In the genomic region with DNA sequence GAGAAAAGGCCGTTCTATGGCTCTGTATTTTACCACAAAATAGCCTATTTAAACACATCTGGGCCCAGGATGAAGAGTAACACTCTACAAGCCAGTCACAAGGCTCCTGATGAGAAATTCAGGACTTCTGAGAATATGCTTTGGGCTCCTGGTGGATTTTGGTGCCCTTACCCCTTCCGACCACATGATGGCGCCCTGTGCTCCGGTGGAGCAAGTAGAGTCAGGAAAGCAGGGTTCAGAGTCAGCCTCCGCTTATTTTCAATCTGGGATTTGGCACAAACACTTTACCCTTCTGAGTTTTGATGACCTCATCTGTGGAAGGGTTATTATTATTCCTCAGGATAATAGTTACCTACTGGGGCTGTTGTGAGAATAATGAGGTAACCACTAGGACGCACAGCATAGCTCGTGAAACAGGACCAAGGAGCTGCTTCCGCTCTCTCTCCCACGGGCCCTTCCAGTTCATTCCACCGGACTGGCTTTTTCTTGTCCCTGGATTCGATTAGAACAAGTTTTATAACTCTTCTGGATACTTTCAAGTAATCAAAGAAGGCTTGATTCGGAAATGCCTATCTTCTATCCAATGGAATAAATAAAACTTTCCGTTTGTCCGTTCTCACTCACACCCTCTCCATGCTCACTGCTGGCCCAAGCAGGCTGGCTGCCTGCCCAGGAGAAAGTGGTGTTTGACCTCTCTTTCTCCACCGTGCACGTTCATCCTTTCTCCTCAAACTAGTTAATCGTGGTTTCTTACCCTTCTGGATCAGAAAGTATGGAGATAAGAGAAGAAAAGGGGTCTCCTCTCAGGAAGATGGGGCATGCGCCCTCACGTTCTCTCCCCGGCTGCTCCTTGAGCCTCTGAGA, we compare ENCODE assay signal across 9 cellular contexts.
DNase-seq lines count a peak whose midpoint lies in the region; ATAC-seq lines count a peak whose summit lies in the region.
"Had no signal": no experiment of that assay in that cellular context is flagged by ENCODE, and none has a peak within 500 bp of the region (broad histone marks: within the 10 kb centered on the region; RNA-seq: fewer than 3 reads in every experiment).

No MANE protein-coding gene starts in this region.

- no peak overlapping the region for H3K4me3 ChIP-seq in HAP-1

- DNase-seq in NCI-H1694 treated with DMSO at 0.1 percent for 48 hours (lab: John Stamatoyannopoulos, UW) = peak; percentile 18
- no peak for DNase-seq in NCI-H1694 (lab: John Stamatoyannopoulos, UW)
- DNase-seq in HAP-1 (ENCODE audit: low spot score in 2 of 2) = peak; percentile 3 to 63
- DNase-seq in SK-MEL-5 (ENCODE audit: low read depth, low spot score) = peak; percentile 61
- DNase-seq in iPS DF 19.7 (ENCODE audit: low read depth, low spot score) = peak; percentile 15
- DNase-seq in mucosa of gallbladder (ENCODE audit: low spot score) = no peak
- DNase-seq in foreskin melanocyte = no peak
- DNase-seq: activated B cell treated with CpG ODN at 0.5 μM for 24 hours had no signal

- ATAC-seq in HG03159 (IDR thresholded peaks at IDR 0.05; ENCODE audit: unreplicated experiment) = no peak

- no peaks in the 10 kb centered on the region for H3K4me1 ChIP-seq in HAP-1

- no peaks in the 10 kb centered on the region for H3K27me3 ChIP-seq in HAP-1 (ENCODE audit: low read depth)

- H3K9me3 ChIP-seq in HAP-1 = no peaks in the 10 kb centered on the region

- in situ Hi-C loops in HAP-1 (cut with MboI; ENCODE audit: low sequenced_read_pairs) = no loop called here
- in situ Hi-C loops in SK-MEL-5 (cut with HindIII; ENCODE audit: low pct_unique_long_range_greater_than_20kb, low sequenced_read_pairs) = no loop called here

- no peaks in the 10 kb centered on the region for H3K36me3 ChIP-seq in HAP-1 (replicated peaks)

Comparison
In these comparisons a context has a peak if more than half of its experiments do, and no peak if none do; other contexts are left out.
1. DNase-seq: peak in NCI-H1694 treated with DMSO at 0.1 percent for 48 hours (single experiment), HAP-1 (2 of 2), SK-MEL-5 (single experiment) and iPS DF 19.7 (single experiment); none in NCI-H1694 (single experiment), mucosa of gallbladder (single experiment) and foreskin melanocyte (single experiment).